15 cellular contexts compared by ENCODE assay signal in genomic region chrX:13190051-13190450, GRCh38.
A peak's percentile ranks its signal among the peaks of the same experiment; 100 is the strongest.
DNase-seq lines count a peak whose midpoint lies in the region; ATAC-seq and TF ChIP-seq lines count a peak whose summit lies in the region.
"Had no signal": no experiment of that assay in that cellular context is flagged by ENCODE, and none has a peak within 500 bp of the region (broad histone marks: within the 10 kb centered on the region; RNA-seq: fewer than 3 reads in every experiment).

No MANE protein-coding gene starts in this region.

- H3K4me2 ChIP-seq in PC-9 = 0 out of 2 replicates have a peak overlapping the region, but pooled peaks have one; percentile 13
- H3K4me2 ChIP-seq: BLaER1 had no signal

- no peaks in the 10 kb centered on the region for H3K36me3 ChIP-seq in PC-9 (ENCODE audit: low read depth)
- no peaks in the 10 kb centered on the region for H3K36me3 ChIP-seq in mucosa of descending colon (ENCODE audit: low read depth)
- H3K36me3 ChIP-seq: BLaER1 had no signal

- POLR2A ChIA-PET in PC-9 (lab: Charles Lee; ENCODE audit: unreplicated experiment) = no interaction called here

- H3K36me3 Mint-ChIP-seq in glutamatergic neuron (ENCODE audit: unreplicated experiment) = no peaks in the 10 kb centered on the region
- H3K36me3 Mint-ChIP-seq: CD8-positive, alpha-beta T cell had no signal

- H3K9me3 ChIP-seq in PC-9 (ENCODE audit: insufficient read depth, low read depth) = no peaks in the 10 kb centered on the region
- no peaks in the 10 kb centered on the region for H3K9me3 ChIP-seq in mucosa of descending colon
- H3K9me3 ChIP-seq: BLaER1 had no signal

- peak; percentile 18 for DNase-seq in NCI-H82 (lab: John Stamatoyannopoulos, UW)
- no peak for DNase-seq in NCI-H82 treated with DMSO at 0.1 percent for 48 hours (lab: John Stamatoyannopoulos, UW; ENCODE audit: unreplicated experiment)
- peak; percentile 13 for DNase-seq in NCI-H146 treated with DMSO at 0.1 percent for 48 hours (lab: John Stamatoyannopoulos, UW; ENCODE audit: unreplicated experiment)
- peak in 1 of 2 experiments; percentile 74 for DNase-seq in PC-9
- DNase-seq in mucosa of descending colon = no peak
- no peak for DNase-seq in activated effector memory CD4-positive, alpha-beta T cell treated with Interleukin-2 at 50 U/mL for 16 hours
- DNase-seq in stimulated activated naive CD8-positive, alpha-beta T cell treated with anti-CD3 and anti-CD28 coated beads, Interleukin-15, Interleukin-2, amounts not matched to agents 100 U/mL and 50 U/mL, for 24 hours = no peak
- no peak for DNase-seq in glutamatergic neuron
- DNase-seq: 8988T; CD8-positive, alpha-beta T cell; MM.1S; NCI-H1092 treated with DMSO at 0.1 percent for 48 hours; NCI-H1694 treated with DMSO at 0.1 percent for 48 hours; T-helper 1 cell had no signal

- H3K9me3 Mint-ChIP-seq in glutamatergic neuron (ENCODE audit: unreplicated experiment) = no peaks in the 10 kb centered on the region
- H3K9me3 Mint-ChIP-seq: CD8-positive, alpha-beta T cell had no signal

- CTCF ChIA-PET in PC-9 (lab: Charles Lee) = no interaction called here

- no peak overlapping the region for H3K27ac ChIP-seq in PC-9
- H3K27ac ChIP-seq: BLaER1 had no signal

- H3K4me1 ChIP-seq in PC-9 (replicated peaks; ENCODE audit: insufficient read depth) (peaks cover 50% of the 10 kb centered on the region), mucosa of descending colon (ENCODE audit: low read depth) (no peaks in the 10 kb centered on the region)

- intact Hi-C loops in PC-9 (cut with micrococcal nuclease; ENCODE audit: unreplicated experiment) (loop anchor here (1.0 to 5.0 kb wide), 3 partner anchors 88 to 213 kb away; partner anchors contain the start of gene TMSB4X), mucosa of descending colon (cut with DNase I, micrococcal nuclease) (no loop called here)

- no TSS peak for BruUV-seq in PC-9 (replicated peaks; lab: Mats Ljungman, UMichigan)

- no peak overlapping the region for H3K4me3 ChIP-seq in PC-9
- no peak overlapping the region for H3K4me3 ChIP-seq in mucosa of descending colon
- H3K4me3 ChIP-seq: BLaER1 had no signal

- H3K27ac Mint-ChIP-seq in glutamatergic neuron (ENCODE audit: unreplicated experiment) = no peak overlapping the region
- H3K27ac Mint-ChIP-seq: CD8-positive, alpha-beta T cell had no signal

- H3F3A ChIP-seq in PC-9 (ENCODE audit: insufficient read depth, low read depth) = peaks cover 22% of the 10 kb centered on the region

- peak; percentile 44 for ATAC-seq in mucosa of descending colon
- ATAC-seq in stimulated activated naive CD8-positive, alpha-beta T cell treated with anti-CD3 and anti-CD28 coated beads, Interleukin-15, Interleukin-2, amounts not matched to agents 100 U/mL and 50 U/mL, for 24 hours = no peak
- ATAC-seq: CD8-positive, alpha-beta T cell had no signal

- H3K27me3 Mint-ChIP-seq in glutamatergic neuron (ENCODE audit: unreplicated experiment) = no peaks in the 10 kb centered on the region

- H3K27me3 ChIP-seq in PC-9 (ENCODE audit: insufficient read depth, low read depth) = no peaks in the 10 kb centered on the region
- H3K27me3 ChIP-seq: BLaER1 had no signal

- TF ChIP-seq CTCF in PC-9 (conservative IDR thresholded peaks at IDR 0.05) = no peak
- no peak for TF ChIP-seq CTCF in mucosa of descending colon (IDR thresholded peaks at IDR 0.05)
- TF ChIP-seq CTCF in glutamatergic neuron (IDR thresholded peaks at IDR 0.05; ENCODE audit: partially characterized antibody, unreplicated experiment) = no peak

- H3K4me1 Mint-ChIP-seq in glutamatergic neuron (ENCODE audit: low read depth, unreplicated experiment) = peaks cover 5% of the 10 kb centered on the region

- no peaks in the 10 kb centered on the region for H3K79me2 ChIP-seq in PC-9 (ENCODE audit: low read depth)

- H4K20me1 ChIP-seq in PC-9 (ENCODE audit: insufficient read depth) = no peaks in the 10 kb centered on the region
- H4K20me1 ChIP-seq: BLaER1 had no signal

- H3K9me2 ChIP-seq in PC-9 (ENCODE audit: insufficient read depth) = no peaks in the 10 kb centered on the region

- no peak overlapping the region for H2AFZ ChIP-seq in PC-9

- no peak overlapping the region for H3K4me3 Mint-ChIP-seq in glutamatergic neuron (ENCODE audit: unreplicated experiment)
- H3K4me3 Mint-ChIP-seq: CD8-positive, alpha-beta T cell had no signal

Comparison
In these comparisons a context has a peak if more than half of its experiments do, and no peak if none do; other contexts are left out.
1. DNase-seq: peak in NCI-H82 (single experiment) and NCI-H146 treated with DMSO at 0.1 percent for 48 hours (single experiment); none in NCI-H82 treated with DMSO at 0.1 percent for 48 hours (single experiment), mucosa of descending colon (0 of 3), activated effector memory CD4-positive, alpha-beta T cell treated with Interleukin-2 at 50 U/mL for 16 hours (single experiment), stimulated activated naive CD8-positive, alpha-beta T cell treated with anti-CD3 and anti-CD28 coated beads, Interleukin-15, Interleukin-2, amounts not matched to agents 100 U/mL and 50 U/mL, for 24 hours (single experiment) and glutamatergic neuron (single experiment).